In genomic region chr19:11914417-11915055, GRCh38 we compare ENCODE assay signal across 1 cellular context. TPM values are rescaled to one million over a fixed set of nuclear protein-coding genes. Genes with fewer than 3 reads are reported as not detected.
"Had no signal": no experiment of that assay in that cellular context is flagged by ENCODE, and none has a peak within 500 bp of the region (broad histone marks: within the 10 kb centered on the region; RNA-seq: fewer than 3 reads in every experiment).

No MANE protein-coding gene starts in this region.

RNA-seq across cellular contexts. Expression of gene ZNF763, which starts 50.3 kb away (rescaled TPM):
- total RNA-seq: H7 had no signal
